ENCODE assay signal across 27 cellular contexts in genomic region chr9:119185298-119185697, GRCh38.
"Had no signal": no experiment of that assay in that cellular context is flagged by ENCODE, and none has a peak within 500 bp of the region (broad histone marks: within the 10 kb centered on the region; RNA-seq: fewer than 3 reads in every experiment).

No MANE protein-coding gene starts in this region.

- H3K36me3 ChIP-seq: brain microvascular endothelial cell, cardiac muscle cell, Peyer's patch, SJSA1 had no signal

- H3K4me2 ChIP-seq: SK-N-SH had no signal

- H3K27ac ChIP-seq: brain microvascular endothelial cell, Peyer's patch, SJSA1 had no signal

- H3K4me1 ChIP-seq: Peyer's patch, SJSA1 had no signal

- H3K4me3 ChIP-seq: cardiac muscle cell, Peyer's patch, SJSA1 had no signal

- H3K27me3 ChIP-seq: brain microvascular endothelial cell, cardiac muscle cell, Peyer's patch, SJSA1 had no signal

- H3K9ac ChIP-seq: SK-N-SH had no signal

- DNase-seq: activated CD4-positive, alpha-beta T cell treated with anti-CD3 and anti-CD28 coated beads, Interleukin-2, amount 10 ng/mL, durations not matched to agents 24 days and 14 days; activated CD4-positive, alpha-beta T cell treated with anti-CD3 and anti-CD28 coated beads, Interleukin-2, amount 50 U/mL, for 4 hours; activated CD8-positive, alpha-beta T cell treated with anti-CD3 and anti-CD28 coated beads for 36 hours; activated effector memory CD4-positive, alpha-beta T cell treated with anti-CD3 and anti-CD28 coated beads, Interleukin-2, amount 50 U/mL, for 16 hours; activated naive CD4-positive, alpha-beta T cell; activated naive CD4-positive, alpha-beta T cell treated with anti-CD3 and anti-CD28 coated beads, Interleukin-2, amount 50 U/mL, for 16 hours; activated naive CD8-positive, alpha-beta T cell treated with anti-CD3 and anti-CD28 coated beads for 36 hours; activated T-cell treated with anti-CD3 and anti-CD28 coated beads, Interleukin-2, amount 50 U/mL, for 1 hour; activated T-cell treated with anti-CD3 and anti-CD28 coated beads, Interleukin-2, amount 50 U/mL, for 72 hours; amniotic stem cell; aorta; brain microvascular endothelial cell; NCI-H1105; NCI-H1436; NCI-H1694; NCI-H1930; NCI-H2081 treated with DMSO at 0.1 percent for 48 hours; NCI-H226; NCI-H446 treated with DMSO at 0.1 percent for 48 hours; NCI-H524; PC-3; Peyer's patch; RPMI8226; SHP77 treated with DMSO at 0.1 percent for 48 hours; SK-N-SH had no signal

- H3K9me3 ChIP-seq: Peyer's patch had no signal

- H3K9me2 ChIP-seq: SK-N-SH had no signal
